20 cellular contexts compared by ENCODE assay signal in genomic region chr12:46515829-46516228, GRCh38.
"Had no signal": no experiment of that assay in that cellular context is flagged by ENCODE, and none has a peak within 500 bp of the region (broad histone marks: within the 10 kb centered on the region; RNA-seq: fewer than 3 reads in every experiment).

No MANE protein-coding gene starts in this region.

- H3K4me3 Mint-ChIP-seq: activated CD4-positive, alpha-beta memory T cell treated with anti-CD3 and anti-CD28 coated beads, Interleukin-2, amount 10 ng/mL, durations not matched to agents 7 days and 5 days; neural crest cell; WTC11 had no signal

- ATAC-seq: gastroesophageal sphincter; left colon; lower lobe of right lung; naive thymus-derived CD4-positive, alpha-beta T cell; sciatic nerve; upper lobe of right lung; WTC11 had no signal

- DNase-seq: activated CD4-positive, alpha-beta memory T cell treated with anti-CD3 and anti-CD28 coated beads, Interleukin-2, amount 10 ng/mL, durations not matched to agents 7 days and 5 days; activated naive CD4-positive, alpha-beta T cell; activated T-cell treated with anti-CD3 and anti-CD28 coated beads, Interleukin-2, amount 50 U/mL, for 1 hour; cortex of kidney; head of caudate nucleus; islet precursor cell; left colon; lower lobe of right lung; naive thymus-derived CD4-positive, alpha-beta T cell; occipital lobe; stimulated activated CD4-positive, alpha-beta T cell treated with anti-CD3 and anti-CD28 coated beads, Interleukin-15, amount 100 ng/mL, for 24 hours; stimulated activated naive CD4-positive, alpha-beta T cell; T1000; upper lobe of right lung had no signal

- H3K4me1 Mint-ChIP-seq: neural crest cell had no signal

- H3K4me1 ChIP-seq: upper lobe of right lung had no signal

- H3K27me3 ChIP-seq: gastroesophageal sphincter, upper lobe of right lung had no signal

- H3K27ac ChIP-seq: epithelial cell of prostate, gastroesophageal sphincter, lower lobe of right lung, upper lobe of right lung had no signal

- H3K9me3 ChIP-seq: lower lobe of right lung, upper lobe of right lung had no signal

- H3K27me3 Mint-ChIP-seq: activated CD4-positive, alpha-beta memory T cell treated with anti-CD3 and anti-CD28 coated beads, Interleukin-2, amount 10 ng/mL, durations not matched to agents 7 days and 5 days; naive thymus-derived CD4-positive, alpha-beta T cell had no signal

- H3K36me3 ChIP-seq: gastroesophageal sphincter, lower lobe of right lung, upper lobe of right lung had no signal

- H3K27ac Mint-ChIP-seq: WTC11 had no signal

- H3K4me3 ChIP-seq: gastroesophageal sphincter, lower lobe of right lung, smooth muscle cell, upper lobe of right lung had no signal

- H3K4me2 ChIP-seq: smooth muscle cell had no signal
